In genomic region chr11:19460718-19461405, GRCh38 we compare ENCODE assay signal across 13 cellular contexts.
DNase-seq lines count a peak whose midpoint lies in the region; ATAC-seq and TF ChIP-seq lines count a peak whose summit lies in the region.
"Had no signal": no experiment of that assay in that cellular context is flagged by ENCODE, and none has a peak within 500 bp of the region (broad histone marks: within the 10 kb centered on the region; RNA-seq: fewer than 3 reads in every experiment).

No MANE protein-coding gene starts in this region.

- H3K4me1 ChIP-seq in right atrium auricular region (peaks cover 0 to 10% of the 10 kb centered on the region in 2 donors), right lobe of liver (no peaks in the 10 kb centered on the region)
- H3K4me1 ChIP-seq: SJSA1, spleen had no signal

- H3K27ac ChIP-seq in right atrium auricular region, result no peak overlapping the region
- no peak overlapping the region for H3K27ac ChIP-seq in right lobe of liver
- H3K27ac ChIP-seq: SJSA1, spleen had no signal

- no peak for TF ChIP-seq POLR2A in right lobe of liver (IDR thresholded peaks at IDR 0.05)

- intact Hi-C loops in Right ventricle myocardium inferior (cut with DNase I) (no loop called here), left colon (cut with DNase I, micrococcal nuclease) (no loop called here), right lobe of liver (cut with DNase I) (no loop called here)

- no peaks in the 10 kb centered on the region for H3K9me3 ChIP-seq in right atrium auricular region
- H3K9me3 ChIP-seq in right lobe of liver, result no peaks in the 10 kb centered on the region
- H3K9me3 ChIP-seq: SJSA1, spleen had no signal

- H3K36me3 ChIP-seq in right atrium auricular region (no peaks in the 10 kb centered on the region), right lobe of liver (no peaks in the 10 kb centered on the region)
- H3K36me3 ChIP-seq: SJSA1, spleen had no signal

- H3K27me3 ChIP-seq in right atrium auricular region (no peaks in the 10 kb centered on the region), right lobe of liver (no peaks in the 10 kb centered on the region)
- H3K27me3 ChIP-seq: SJSA1, spleen had no signal

- TF ChIP-seq CTCF in right atrium auricular region (IDR thresholded peaks at IDR 0.05) (no peak), choroid plexus epithelial cell (conservative IDR thresholded peaks at IDR 0.05; ENCODE audit: low read depth, low read length) (no peak), right lobe of liver (IDR thresholded peaks at IDR 0.05) (no peak)

- ATAC-seq in Right ventricle myocardium inferior (peak; percentile 59), left colon (peak; percentile 61), right lobe of liver (no peak), HG02970 (IDR thresholded peaks at IDR 0.05; ENCODE audit: low FRiP score, unreplicated experiment) (no peak)

- no peak for DNase-seq in Right ventricle myocardium inferior (ENCODE audit: missing footprints)
- DNase-seq in right atrium auricular region (ENCODE audit: low spot score), result no peak
- DNase-seq in choroid plexus epithelial cell (ENCODE audit: low read depth), result peak; percentile 34
- DNase-seq in left colon, result peak in 1 of 2 donors; percentile 54
- DNase-seq in ureter (ENCODE audit: low spot score), result peak; percentile 58
- DNase-seq in activated CD4-positive, CD25-positive, alpha-beta regulatory T cell treated with anti-CD3 and anti-CD28 coated beads, Interleukin-2, amount 50 U/mL, for 72 hours, result no peak
- no peak for DNase-seq in right lobe of liver
- DNase-seq: activated naive CD4-positive, alpha-beta T cell; endodermal cell; nephron progenitor cell; spleen had no signal

- H3K4me3 ChIP-seq in right atrium auricular region, result no peak overlapping the region
- H3K4me3 ChIP-seq in choroid plexus epithelial cell (ENCODE audit: low read depth, low read length), result no peak overlapping the region
- no peak overlapping the region for H3K4me3 ChIP-seq in right lobe of liver
- H3K4me3 ChIP-seq: SJSA1, spleen had no signal

- 72% methylated on average over 5 of the region's 6 CpGs for WGBS in right lobe of liver (ENCODE audit: insufficient coverage, low coverage, low lambda C conversion rate, missing lambda C conversion rate)

Comparison
In these comparisons a context has a peak if more than half of its experiments do, and no peak if none do; other contexts are left out.
1. ATAC-seq: peak in Right ventricle myocardium inferior (single experiment) and left colon (single experiment); none in right lobe of liver (0 of 4) and HG02970 (single experiment).
2. DNase-seq: peak in choroid plexus epithelial cell (single experiment) and ureter (single experiment); none in Right ventricle myocardium inferior (single experiment), right atrium auricular region (single experiment), activated CD4-positive, CD25-positive, alpha-beta regulatory T cell treated with anti-CD3 and anti-CD28 coated beads, Interleukin-2, amount 50 U/mL, for 72 hours (single experiment) and right lobe of liver (0 of 3).